Comparison of ENCODE assay signal across 8 cellular contexts in the genomic region with DNA sequence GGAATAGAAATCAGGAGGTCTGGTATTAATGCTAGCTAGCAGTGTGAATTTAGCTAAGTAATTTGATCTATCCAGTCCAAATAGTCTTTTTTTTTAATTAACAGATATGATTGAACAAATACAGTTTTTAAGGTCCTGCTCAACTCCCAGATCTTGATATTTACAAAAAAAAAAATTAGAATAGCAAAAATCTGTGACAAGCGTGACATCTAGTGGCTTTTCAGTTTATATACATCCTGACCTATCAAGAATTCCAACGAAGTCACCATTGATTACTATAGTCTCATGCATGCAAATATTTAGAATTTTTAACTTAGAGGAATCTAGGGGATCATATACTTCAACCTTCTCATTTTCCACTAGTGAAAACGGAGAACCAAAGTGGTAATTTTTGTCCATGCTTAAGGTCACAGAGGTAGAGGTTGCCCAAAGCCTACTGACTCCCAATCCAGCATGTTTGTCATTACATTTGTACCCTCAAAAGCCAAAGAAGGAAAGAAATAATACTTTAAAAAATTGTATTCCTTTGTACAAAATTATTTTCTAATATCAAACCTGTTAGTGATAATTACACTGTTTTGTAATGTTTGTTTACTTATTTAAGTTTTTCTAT. TPM values are rescaled to one million over a fixed set of nuclear protein-coding genes. Genes with fewer than 3 reads are reported as not detected.
DNase-seq lines count a peak whose midpoint lies in the region; ATAC-seq and TF ChIP-seq lines count a peak whose summit lies in the region.

No MANE protein-coding gene starts in this region.

- no peak overlapping the region for H3K27ac ChIP-seq in H9 (ENCODE audit: insufficient read length, low read depth, low read length)
- H3K27ac ChIP-seq in Peyer's patch: no peak overlapping the region
- H3K27ac ChIP-seq in upper lobe of left lung: no peak overlapping the region

- H3K9me3 Mint-ChIP-seq in H9: no peaks in the 10 kb centered on the region

- no peak overlapping the region for H2BK12ac ChIP-seq in H9 (ENCODE audit: insufficient read length, low read depth, low read length)

- H3K4me1 ChIP-seq in H9 (ENCODE audit: insufficient read depth, low read length) (no peaks in the 10 kb centered on the region), Peyer's patch (no peaks in the 10 kb centered on the region), upper lobe of left lung (no peaks in the 10 kb centered on the region)

- no peak overlapping the region for H2BK20ac ChIP-seq in H9 (ENCODE audit: low read depth, low read length, poor library complexity, severe bottlenecking)

- H3K14ac ChIP-seq in H9 (ENCODE audit: insufficient read depth, low read length): no peak overlapping the region

- no peaks in the 10 kb centered on the region for H3K23me2 ChIP-seq in H9 (ENCODE audit: insufficient read length, low read depth, low read length, poor library complexity, severe bottlenecking)

- no peak overlapping the region for H3K18ac ChIP-seq in H9 (ENCODE audit: insufficient read length, low read depth, low read length)

- no peaks in the 10 kb centered on the region for H4K20me1 ChIP-seq in H9 (ENCODE audit: control insufficient read depth, insufficient read depth, insufficient read length)

- H3K4me2 ChIP-seq in H9 (ENCODE audit: insufficient read depth, insufficient read length, low read length): no peak overlapping the region

- H3K27me3 Mint-ChIP-seq in H9 (ENCODE audit: low read depth): no peaks in the 10 kb centered on the region

- H3K23ac ChIP-seq in H9 (ENCODE audit: insufficient read length, low read depth, low read length): no peak overlapping the region

- no peak overlapping the region for H3K4ac ChIP-seq in H9 (ENCODE audit: low read depth, low read length)

- no peak overlapping the region for H3K56ac ChIP-seq in H9 (ENCODE audit: insufficient read length, low read depth, low read length)

- H2AFZ ChIP-seq in H9 (ENCODE audit: low read length): no peak overlapping the region

- no peaks in the 10 kb centered on the region for H3K4me1 Mint-ChIP-seq in H9

- DNase-seq in A172 (ENCODE audit: low spot score) (peak; percentile 22), H9 (no peak), Peyer's patch (no peak), fibroblast of the aortic adventitia (ENCODE audit: low read depth) (peak; percentile 88), upper lobe of left lung (no peak), hepatic stellate cell (ENCODE audit: low spot score) (no peak), amygdala (lab: John Stamatoyannopoulos, UW) (no peak)

- ATAC-seq in upper lobe of left lung (ENCODE audit: low FRiP score in 2 of 2): peak in 1 of 2 donors; percentile 46
- ATAC-seq in activated CD4-positive, CD25-positive, alpha-beta regulatory T cell treated with anti-CD3 and anti-CD28 coated beads, Interleukin-2, amount 50 U/mL, for 24 hours: no peak

- H3K9me3 ChIP-seq in H9 (ENCODE audit: control insufficient read depth, low read depth, low read length): no peaks in the 10 kb centered on the region
- no peaks in the 10 kb centered on the region for H3K9me3 ChIP-seq in Peyer's patch
- no peaks in the 10 kb centered on the region for H3K9me3 ChIP-seq in upper lobe of left lung

- TF ChIP-seq POLR2A in Peyer's patch (IDR thresholded peaks at IDR 0.05) (no peak), upper lobe of left lung (IDR thresholded peaks at IDR 0.05) (no peak)

- H4K5ac ChIP-seq in H9 (ENCODE audit: insufficient read length, low read depth, low read length): no peak overlapping the region

- H2BK120ac ChIP-seq in H9 (ENCODE audit: low read depth, low read length, poor library complexity, severe bottlenecking): no peak overlapping the region

- H3K27ac Mint-ChIP-seq in H9: no peak overlapping the region

- H3K4me3 ChIP-seq in Peyer's patch (no peak overlapping the region), fibroblast of the aortic adventitia (ENCODE audit: low read depth, low read length) (no peak overlapping the region), upper lobe of left lung (no peak overlapping the region)

- no peaks in the 10 kb centered on the region; a peak in 1 of 7 replicates for H3K36me3 Mint-ChIP-seq in H9 (ENCODE audit: insufficient read depth in 1 of 3, low read depth in 3 of 3)

- H2BK15ac ChIP-seq in H9 (ENCODE audit: low read depth, low read length): no peak overlapping the region

- TF ChIP-seq EP300 in upper lobe of left lung (IDR thresholded peaks at IDR 0.05): no peak

- no CpG with 5 or more reads among the region's 3 CpGs for WGBS in H9 (ENCODE audit: extremely low coverage, insufficient read length, low lambda C conversion rate)
- 8 to 9% methylated on average over 3 of the region's 3 CpGs for WGBS in upper lobe of left lung, 2 donors

- no peak overlapping the region for H2AK5ac ChIP-seq in H9 (ENCODE audit: insufficient read length, low read length)

- no peak overlapping the region for H4K91ac ChIP-seq in H9 (ENCODE audit: insufficient read length, low read depth, low read length)

- no peak overlapping the region for H3K9ac ChIP-seq in H9 (ENCODE audit: extremely low read depth, insufficient read length, low read length)

- no peaks in the 10 kb centered on the region for H3K36me3 ChIP-seq in Peyer's patch
- H3K36me3 ChIP-seq in upper lobe of left lung: no peaks in the 10 kb centered on the region

- no peak overlapping the region for H3T11ph ChIP-seq in H9 (ENCODE audit: low read length)

- no peaks in the 10 kb centered on the region for H3K79me2 ChIP-seq in H9 (ENCODE audit: insufficient read depth, low read length)

- H2BK5ac ChIP-seq in H9 (ENCODE audit: insufficient read length, low read length): no peak overlapping the region

- TF ChIP-seq CTCF in H9 (conservative IDR thresholded peaks at IDR 0.05): peak; percentile 65
- peak in 4 of 6 experiments; percentile 8 to 62 (median 42) for TF ChIP-seq CTCF in Peyer's patch (IDR thresholded peaks at IDR 0.05)
- TF ChIP-seq CTCF in fibroblast of the aortic adventitia (IDR thresholded peaks at IDR 0.05; ENCODE audit: insufficient read depth, low read length): peak; percentile 21
- TF ChIP-seq CTCF in upper lobe of left lung (IDR thresholded peaks at IDR 0.05): peak in 4 of 6 experiments; percentile 14 to 37 (median 25)

- H3K27me3 ChIP-seq in H9 (ENCODE audit: insufficient read depth, low read length) (no peaks in the 10 kb centered on the region), Peyer's patch (no peaks in the 10 kb centered on the region), upper lobe of left lung (no peaks in the 10 kb centered on the region)

- no peaks in the 10 kb centered on the region for H3K79me1 ChIP-seq in H9 (ENCODE audit: insufficient read depth, low read depth, low read length, poor library complexity, severe bottlenecking)

- H3K4me3 Mint-ChIP-seq in H9: no peak overlapping the region

- no peak overlapping the region for H4K8ac ChIP-seq in H9 (replicated peaks; ENCODE audit: insufficient read length, low read depth, low read length)

RNA-seq across cellular contexts. Expression of a gene that starts 17.6 kb away (rescaled TPM):
- 267 and 434 TPM in 2 replicates for total RNA-seq in A172 (2014; rRNA removed; shearing (Covaris generic))
- 388 and 417 TPM in 2 replicates for total RNA-seq in H9 (2021)
- total RNA-seq in Peyer's patch: 100 to 1,000 TPM in 1 of 4 donors, 10 to 100 TPM in 3; 29.7 to 123 (median 66.6) TPM
- 328 and 432 TPM in 2 replicates for total RNA-seq in fibroblast of the aortic adventitia (ENCODE audit: low replicate concordance)
- 100 to 1,000 TPM in 1 of 6 donors, 10 to 100 TPM in 5; 28.3 to 111 (median 49.5) TPM for total RNA-seq in upper lobe of left lung

Comparison
In these comparisons a context has a peak if more than half of its experiments do, and no peak if none do; other contexts are left out.
1. DNase-seq: peak in A172 (single experiment) and fibroblast of the aortic adventitia (single experiment); none in H9 (single experiment), Peyer's patch (0 of 3), upper lobe of left lung (0 of 2), hepatic stellate cell (single experiment) and amygdala (0 of 56).
2. Peak in every context shown above with its lines, with median percentiles within 50 percentile points of each other: CTCF ChIP-seq.